Comparison of ENCODE assay signal across 9 cellular contexts in genomic region chr20:362271-363254, GRCh38. TPM values are rescaled to one million over a fixed set of nuclear protein-coding genes. Genes with fewer than 3 reads are reported as not detected.
DNase-seq lines count a peak whose midpoint lies in the region; ATAC-seq and TF ChIP-seq lines count a peak whose summit lies in the region.
"Had no signal": no experiment of that assay in that cellular context is flagged by ENCODE, and none has a peak within 500 bp of the region (broad histone marks: within the 10 kb centered on the region; RNA-seq: fewer than 3 reads in every experiment).

No MANE protein-coding gene starts in this region.

- peaks cover 3% of the 10 kb centered on the region; the same call in 1 of the 2 replicates for H3K4me1 ChIP-seq in BE2C

- H3K4me1 Mint-ChIP-seq in activated T-cell treated with anti-CD3 and anti-CD28 coated beads, Interleukin-2, amount 50 U/mL, for 72 hours (ENCODE audit: low read depth) = peaks cover 64% of the 10 kb centered on the region
- H3K4me1 Mint-ChIP-seq: immature natural killer cell had no signal

- H3K9me3 Mint-ChIP-seq in activated T-cell treated with anti-CD3 and anti-CD28 coated beads, Interleukin-2, amount 50 U/mL, for 72 hours = no peaks in the 10 kb centered on the region
- H3K9me3 Mint-ChIP-seq: immature natural killer cell had no signal

- no peaks in the 10 kb centered on the region for H3K27me3 Mint-ChIP-seq in activated T-cell treated with anti-CD3 and anti-CD28 coated beads, Interleukin-2, amount 50 U/mL, for 72 hours (ENCODE audit: low read depth)

- H3K36me3 ChIP-seq in BE2C = no peaks in the 10 kb centered on the region

- DNase-seq in BE2C (peak; percentile 84), NCI-H510A treated with DMSO at 0.1 percent for 48 hours (lab: John Stamatoyannopoulos, UW) (peak; percentile 88), globus pallidus (ENCODE audit: low spot score) (peak; percentile 53), renal cortical epithelial cell (ENCODE audit: low read depth) (peak; percentile 91), GM19238 (ENCODE audit: insufficient read length, low spot score) (no peak)
- DNase-seq in activated T-cell treated with anti-CD3 and anti-CD28 coated beads, Interleukin-2, amount 50 U/mL, for 72 hours = peak; percentile 70 to 78

- ATAC-seq in GM21723 (IDR thresholded peaks at IDR 0.05; ENCODE audit: unreplicated experiment) = peak; percentile 50
- ATAC-seq in activated T-cell treated with anti-CD3 and anti-CD28 coated beads, Interleukin-2, amount 50 U/mL, for 72 hours (replicated peaks in 1 of 2) = peak; percentile 66 to 78
- ATAC-seq in HG02840 (IDR thresholded peaks at IDR 0.05; ENCODE audit: low FRiP score, unreplicated experiment) = no peak

- TF ChIP-seq CTCF in BE2C (IDR thresholded peaks at IDR 0.05; ENCODE audit: low read depth, low read length) = peak; percentile 46

- no peak overlapping the region for H3K4me3 ChIP-seq in BE2C (ENCODE audit: low read depth, low read length)

- H3K36me3 Mint-ChIP-seq in activated T-cell treated with anti-CD3 and anti-CD28 coated beads, Interleukin-2, amount 50 U/mL, for 72 hours (ENCODE audit: insufficient read depth in 2 of 2) = peaks cover 0 to 4% of the 10 kb centered on the region in 2 donors
- H3K36me3 Mint-ChIP-seq: immature natural killer cell had no signal

- no peaks in the 10 kb centered on the region for H3K27me3 ChIP-seq in BE2C

- peak overlapping the region; percentile 28 to 83 for H3K4me3 Mint-ChIP-seq in activated T-cell treated with anti-CD3 and anti-CD28 coated beads, Interleukin-2, amount 50 U/mL, for 72 hours
- H3K4me3 Mint-ChIP-seq: immature natural killer cell had no signal

- H3K27ac Mint-ChIP-seq in activated T-cell treated with anti-CD3 and anti-CD28 coated beads, Interleukin-2, amount 50 U/mL, for 72 hours = no peak overlapping the region

- H3K9me3 ChIP-seq in BE2C = no peaks in the 10 kb centered on the region

RNA-seq across cellular contexts. Expression of gene NRSN2, which starts 15.7 kb away (rescaled TPM):
- polyA plus RNA-seq in BE2C (2012; ENCODE audit: insufficient read depth, insufficient read length, low read depth) = 55.0 TPM
- total RNA-seq in activated T-cell treated with anti-CD3 and anti-CD28 coated beads, Interleukin-2, amount 50 U/mL, for 72 hours = 10 to 100 TPM; 12.9 to 14.7 TPM
- total RNA-seq in renal cortical epithelial cell = 23.8 and 77.9 TPM in 2 replicates

RNA-seq across cellular contexts. Expression of gene TRIB3, which starts 18.0 kb away (rescaled TPM):
- polyA plus RNA-seq in BE2C (2012; ENCODE audit: insufficient read depth, insufficient read length, low read depth) = 157 TPM
- 100 to 1,000 TPM; 165 to 281 TPM for total RNA-seq in activated T-cell treated with anti-CD3 and anti-CD28 coated beads, Interleukin-2, amount 50 U/mL, for 72 hours
- 22.0 and 114 TPM in 2 replicates for total RNA-seq in renal cortical epithelial cell

RNA-seq across cellular contexts. Expression of gene SOX12, which starts 37.2 kb away (rescaled TPM):
- polyA plus RNA-seq in BE2C (2012; ENCODE audit: insufficient read depth, insufficient read length, low read depth) = 27.4 TPM
- 10 to 100 TPM in 1 of 2 donors, 1 to 10 TPM in 1; 7.8 to 11.7 TPM for total RNA-seq in activated T-cell treated with anti-CD3 and anti-CD28 coated beads, Interleukin-2, amount 50 U/mL, for 72 hours
- 2.6 and 12.7 TPM in 2 replicates for total RNA-seq in renal cortical epithelial cell

RNA-seq across cellular contexts. Expression of gene RBCK1, which starts 45.5 kb away (rescaled TPM):
- 91.3 TPM for polyA plus RNA-seq in BE2C (2012; ENCODE audit: insufficient read depth, insufficient read length, low read depth)
- 100 to 1,000 TPM; 176 to 198 TPM for total RNA-seq in activated T-cell treated with anti-CD3 and anti-CD28 coated beads, Interleukin-2, amount 50 U/mL, for 72 hours
- 114 and 166 TPM in 2 replicates for total RNA-seq in renal cortical epithelial cell
